18 cellular contexts compared by ENCODE assay signal in genomic region chr4:2691313-2691712, GRCh38.
A peak's percentile ranks its signal among the peaks of the same experiment; 100 is the strongest.
DNase-seq lines count a peak whose midpoint lies in the region; ATAC-seq and TF ChIP-seq lines count a peak whose summit lies in the region.
"Had no signal": no experiment of that assay in that cellular context is flagged by ENCODE, and none has a peak within 500 bp of the region (broad histone marks: within the 10 kb centered on the region; RNA-seq: fewer than 3 reads in every experiment).

No MANE protein-coding gene starts in this region.

- H3K4me3 ChIP-seq in SJCRH30, result no peak overlapping the region
- H3K4me3 ChIP-seq: K562, stomach, upper lobe of right lung had no signal

- POLR2A ChIA-PET in activated B cell treated with CpG ODN at 0.5 μM for 24 hours (lab: Charles Lee), result interaction anchor here (0.6 to 5.4 kb wide), 9 partner anchors 20 to 272 kb away, joined by 3 to 65 read pairs (median 5); partner anchors contain the start of genes GRK4 and TNIP2

- no peaks in the 10 kb centered on the region for H3K9me3 ChIP-seq in SJCRH30 (replicated peaks)
- H3K9me3 ChIP-seq: stomach, upper lobe of right lung had no signal

- peaks cover 48% of the 10 kb centered on the region for H3K4me1 Mint-ChIP-seq in stimulated activated naive CD8-positive, alpha-beta T cell treated with anti-CD3 and anti-CD28 coated beads, Interleukin-15, Interleukin-2, amounts not matched to agents 100 ng/mL and 50 ng/mL, for 24 hours (ENCODE audit: low read depth)
- peaks cover 81% of the 10 kb centered on the region for H3K4me1 Mint-ChIP-seq in activated B cell treated with CpG ODN at 0.5 μM for 24 hours
- H3K4me1 Mint-ChIP-seq in effector memory CD8-positive, alpha-beta T cell (ENCODE audit: low read depth in 2 of 2), result peaks cover 11 to 16% of the 10 kb centered on the region in 2 donors
- H3K4me1 Mint-ChIP-seq: neural crest cell had no signal

- no peak for TF ChIP-seq CTCF in activated B cell treated with CpG ODN at 0.5 μM for 24 hours (IDR thresholded peaks at IDR 0.05)

- no peaks in the 10 kb centered on the region for H3K27me3 Mint-ChIP-seq in stimulated activated naive CD8-positive, alpha-beta T cell treated with anti-CD3 and anti-CD28 coated beads, Interleukin-15, Interleukin-2, amounts not matched to agents 100 ng/mL and 50 ng/mL, for 24 hours
- no peaks in the 10 kb centered on the region for H3K27me3 Mint-ChIP-seq in activated B cell treated with CpG ODN at 0.5 μM for 24 hours
- H3K27me3 Mint-ChIP-seq in effector memory CD8-positive, alpha-beta T cell, result no peaks in the 10 kb centered on the region

- H3K27ac Mint-ChIP-seq in stimulated activated naive CD8-positive, alpha-beta T cell treated with anti-CD3 and anti-CD28 coated beads, Interleukin-15, Interleukin-2, amounts not matched to agents 100 ng/mL and 50 ng/mL, for 24 hours, result peak overlapping the region; percentile 95
- H3K27ac Mint-ChIP-seq in activated B cell treated with CpG ODN at 0.5 μM for 24 hours, result peak overlapping the region; percentile 95
- peak overlapping the region; percentile 63 to 86 for H3K27ac Mint-ChIP-seq in effector memory CD8-positive, alpha-beta T cell

- intact Hi-C loops in activated B cell treated with CpG ODN at 0.5 μM for 24 hours (cut with micrococcal nuclease), result loop anchor here (2.0 to 5.0 kb wide), 3 partner anchors 94 to 241 kb away; no protein-coding TSS in a partner anchor

- no peaks in the 10 kb centered on the region for H3K27me3 ChIP-seq in SJCRH30
- H3K27me3 ChIP-seq: stomach, upper lobe of right lung had no signal

- ATAC-seq in stimulated activated naive CD8-positive, alpha-beta T cell treated with anti-CD3 and anti-CD28 coated beads, Interleukin-15, Interleukin-2, amounts not matched to agents 100 U/mL and 50 U/mL, for 24 hours, result no peak
- ATAC-seq in activated B cell treated with CpG ODN at 0.5 μM for 24 hours (ENCODE audit: low read depth), result no peak
- no peak for ATAC-seq in effector memory CD8-positive, alpha-beta T cell (replicated peaks)
- ATAC-seq: K562, left cardiac atrium, Right ventricle myocardium inferior, upper lobe of right lung had no signal

- no peak for DNase-seq in stimulated activated naive CD8-positive, alpha-beta T cell treated with anti-CD3 and anti-CD28 coated beads, Interleukin-15, Interleukin-2, amounts not matched to agents 100 U/mL and 50 U/mL, for 24 hours
- no peak for DNase-seq in activated B cell treated with CpG ODN at 0.5 μM for 24 hours
- no peak for DNase-seq in effector memory CD8-positive, alpha-beta T cell
- DNase-seq in putamen (ENCODE audit: low spot score), result no peak
- no peak for DNase-seq in SJCRH30
- no peak for DNase-seq in stimulated activated CD8-positive, alpha-beta memory T cell treated with anti-CD3 and anti-CD28 coated beads, Interleukin-4, amount 100 ng/mL, for 48 hours
- DNase-seq: Calu3; effector memory CD4-positive, alpha-beta T cell; H7; left cardiac atrium; NCI-H748 treated with DMSO at 0.1 percent for 48 hours; stomach; upper lobe of right lung had no signal

- H3K27ac ChIP-seq in SJCRH30, result no peak overlapping the region
- H3K27ac ChIP-seq: stomach, upper lobe of right lung, VCaP had no signal

- H3K4me3 Mint-ChIP-seq in stimulated activated naive CD8-positive, alpha-beta T cell treated with anti-CD3 and anti-CD28 coated beads, Interleukin-15, Interleukin-2, amounts not matched to agents 100 ng/mL and 50 ng/mL, for 24 hours, result peak overlapping the region; percentile 44
- H3K4me3 Mint-ChIP-seq in activated B cell treated with CpG ODN at 0.5 μM for 24 hours, result peak overlapping the region; percentile 70
- H3K4me3 Mint-ChIP-seq in effector memory CD8-positive, alpha-beta T cell, result no peak overlapping the region
- H3K4me3 Mint-ChIP-seq: neural crest cell had no signal

- H3K4me1 ChIP-seq in SJCRH30, result no peaks in the 10 kb centered on the region
- H3K4me1 ChIP-seq: stomach, upper lobe of right lung had no signal

- CTCF ChIA-PET in activated B cell treated with CpG ODN at 0.5 μM for 24 hours (lab: Charles Lee), result interaction anchor here (1.3 kb wide), 1 partner anchor 22 kb away, joined by 3 read pairs; no protein-coding TSS in a partner anchor

- peaks cover 53% of the 10 kb centered on the region for H3K36me3 ChIP-seq in SJCRH30

- peaks cover 71% of the 10 kb centered on the region for H3K36me3 Mint-ChIP-seq in stimulated activated naive CD8-positive, alpha-beta T cell treated with anti-CD3 and anti-CD28 coated beads, Interleukin-15, Interleukin-2, amounts not matched to agents 100 ng/mL and 50 ng/mL, for 24 hours (ENCODE audit: low read depth)
- peaks cover 70% of the 10 kb centered on the region for H3K36me3 Mint-ChIP-seq in activated B cell treated with CpG ODN at 0.5 μM for 24 hours (ENCODE audit: low read depth)
- H3K36me3 Mint-ChIP-seq in effector memory CD8-positive, alpha-beta T cell (ENCODE audit: insufficient read depth), result peaks cover 57% of the 10 kb centered on the region

- no peaks in the 10 kb centered on the region for H3K9me3 Mint-ChIP-seq in stimulated activated naive CD8-positive, alpha-beta T cell treated with anti-CD3 and anti-CD28 coated beads, Interleukin-15, Interleukin-2, amounts not matched to agents 100 ng/mL and 50 ng/mL, for 24 hours
- peaks cover 5% of the 10 kb centered on the region for H3K9me3 Mint-ChIP-seq in activated B cell treated with CpG ODN at 0.5 μM for 24 hours
- H3K9me3 Mint-ChIP-seq in effector memory CD8-positive, alpha-beta T cell, result no peaks in the 10 kb centered on the region
- H3K9me3 Mint-ChIP-seq: neural crest cell had no signal

Comparison
In these comparisons a context has a peak if more than half of its experiments do, and no peak if none do; other contexts are left out.
1. H3K4me3 Mint-ChIP-seq: peak in stimulated activated naive CD8-positive, alpha-beta T cell treated with anti-CD3 and anti-CD28 coated beads, Interleukin-15, Interleukin-2, amounts not matched to agents 100 ng/mL and 50 ng/mL, for 24 hours (single experiment) and activated B cell treated with CpG ODN at 0.5 μM for 24 hours (single experiment); none in effector memory CD8-positive, alpha-beta T cell (0 of 2).
2. Peak in every context shown above with its lines, with median percentiles within 50 percentile points of each other: H3K27ac Mint-ChIP-seq.